10 cellular contexts compared by ENCODE assay signal in genomic region chr1:21775985-21776562, GRCh38. TPM values are rescaled to one million over a fixed set of nuclear protein-coding genes. Genes with fewer than 3 reads are reported as not detected.
DNase-seq lines count a peak whose midpoint lies in the region; ATAC-seq, FAIRE-seq and TF ChIP-seq lines count a peak whose summit lies in the region.
"Had no signal": no experiment of that assay in that cellular context is flagged by ENCODE, and none has a peak within 500 bp of the region (broad histone marks: within the 10 kb centered on the region; RNA-seq: fewer than 3 reads in every experiment).

No MANE protein-coding gene starts in this region.

- no peak for TF ChIP-seq POLR2A in GM12891 (IDR thresholded peaks at IDR 0.05; ENCODE audit: low read depth, low read length)

- DNase-seq in BJ (ENCODE audit: low read depth) (peak; percentile 59), H4 (ENCODE audit: low spot score) (peak; percentile 51), immature natural killer cell (no peak), GM12891 (ENCODE audit: insufficient read length, low spot score) (no peak), SIG-M5 (lab: John Stamatoyannopoulos, UW) (no peak), NCI-H1417 (lab: John Stamatoyannopoulos, UW) (no peak)
- DNase-seq: NCI-H1930 had no signal

- H3K36me3 Mint-ChIP-seq in activated T-helper 17 cell treated with anti-CD3 and anti-CD28 coated beads, Interleukin-2, amount 50 U/mL, for 72 hours (ENCODE audit: low read depth), result peaks cover 63% of the 10 kb centered on the region
- H3K36me3 Mint-ChIP-seq in immature natural killer cell, result no peaks in the 10 kb centered on the region

- H3K4me3 ChIP-seq in BJ (ENCODE audit: low read depth, low read length), result no peak overlapping the region
- H3K4me3 ChIP-seq: tibial nerve had no signal

- peaks cover 37% of the 10 kb centered on the region for H3K4me1 Mint-ChIP-seq in activated T-helper 17 cell treated with anti-CD3 and anti-CD28 coated beads, Interleukin-2, amount 50 U/mL, for 72 hours
- H3K4me1 Mint-ChIP-seq in immature natural killer cell, result peaks cover 48 to 68% of the 10 kb centered on the region in 2 donors

- no peaks in the 10 kb centered on the region for H3K36me3 ChIP-seq in BJ (ENCODE audit: control insufficient read depth, insufficient read depth, low read length)
- H3K36me3 ChIP-seq: tibial nerve had no signal

- TF ChIP-seq CTCF in BJ (IDR thresholded peaks at IDR 0.05; ENCODE audit: insufficient read depth, low read depth, low read length), result no peak

- CTCF ChIA-PET in BJ (lab: Yijun Ruan, JAX), result no interaction called here

- POLR2A ChIA-PET in BJ (lab: Charles Lee), result interaction anchor here (0.6 kb wide), 2 partner anchors 108 to 135 kb away, joined by 9 to 19 read pairs; no protein-coding TSS in a partner anchor

- peak overlapping the region; percentile 86 for H3K4me3 Mint-ChIP-seq in activated T-helper 17 cell treated with anti-CD3 and anti-CD28 coated beads, Interleukin-2, amount 50 U/mL, for 72 hours
- peak overlapping the region in 1 of 5 donors; percentile 40 for H3K4me3 Mint-ChIP-seq in immature natural killer cell

- H3K27me3 Mint-ChIP-seq in activated T-helper 17 cell treated with anti-CD3 and anti-CD28 coated beads, Interleukin-2, amount 50 U/mL, for 72 hours, result no peaks in the 10 kb centered on the region
- H3K27me3 Mint-ChIP-seq in immature natural killer cell (ENCODE audit: low read depth in 3 of 3), result peaks cover 0 to 2% (median 0%) of the 10 kb centered on the region in 3 donors

- peak overlapping the region; percentile 71 for H3K27ac Mint-ChIP-seq in activated T-helper 17 cell treated with anti-CD3 and anti-CD28 coated beads, Interleukin-2, amount 50 U/mL, for 72 hours
- peak overlapping the region in 5 of 6 donors; percentile 8 to 77 (median 52) for H3K27ac Mint-ChIP-seq in immature natural killer cell

- FAIRE-seq in GM12891 (lab: Jason Lieb, UNC), result no peak

- no peaks in the 10 kb centered on the region for H3K9me3 Mint-ChIP-seq in activated T-helper 17 cell treated with anti-CD3 and anti-CD28 coated beads, Interleukin-2, amount 50 U/mL, for 72 hours
- H3K9me3 Mint-ChIP-seq in immature natural killer cell, result no peaks in the 10 kb centered on the region

- H3K27me3 ChIP-seq in BJ (ENCODE audit: control insufficient read depth, insufficient read depth, low read length), result no peaks in the 10 kb centered on the region
- H3K27me3 ChIP-seq: tibial nerve had no signal

- peak; percentile 31 for ATAC-seq in activated T-helper 17 cell treated with anti-CD3 and anti-CD28 coated beads, Interleukin-2, amount 50 U/mL, for 72 hours (replicated peaks)
- ATAC-seq in GM18502 (IDR thresholded peaks at IDR 0.05; ENCODE audit: poor library complexity, unreplicated experiment), result no peak

TF ChIP-seq in GM12891, 5 proteins besides CTCF, POLR2A, EP300 and RAD21:
- TF ChIP-seq POU2F2 (IDR thresholded peaks at IDR 0.05; ENCODE audit: low read depth, low read length) (no peak), TAF1 (IDR thresholded peaks at IDR 0.05; ENCODE audit: low read depth, low read length) (no peak), PAX5 (IDR thresholded peaks at IDR 0.05; ENCODE audit: insufficient read depth, low read length, severe bottlenecking) (no peak), POLR2AphosphoS5 (IDR thresholded peaks at IDR 0.05; ENCODE audit: low read depth, low read length) (no peak), SPI1 (IDR thresholded peaks at IDR 0.05; ENCODE audit: low read depth, low read length) (no peak)

RNA-seq across cellular contexts. Expression of gene USP48, which starts 6.9 kb away (rescaled TPM):
- polyA plus RNA-seq in BJ (2011; rRNA removed), result 10.8 and 23.6 TPM in 2 replicates
- 8.5 and 16.4 TPM in 2 replicates for polyA minus RNA-seq in BJ (2011; rRNA and poly(A)+ RNA removed)
- 14.5 and 14.7 TPM in 2 replicates for total RNA-seq in H4 (2014; rRNA removed; shearing (Covaris generic))
- 100 to 1,000 TPM; 107 to 209 TPM for total RNA-seq in activated T-helper 17 cell treated with anti-CD3 and anti-CD28 coated beads, Interleukin-2, amount 50 U/mL, for 72 hours
- 10 to 100 TPM; 24.9 to 31.8 (median 26.3) TPM for polyA plus RNA-seq in immature natural killer cell
- polyA plus RNA-seq in GM12891 (2012; ENCODE audit: low read depth, missing spikeins), result 46.3 TPM

RNA-seq across cellular contexts. Expression of gene LDLRAD2, which starts 36.0 kb away (rescaled TPM):
- 0.02 TPM in 1 of 2 replicates, not detected in the other for polyA plus RNA-seq in BJ (2011; rRNA removed)
- not detected in 2 replicates for polyA minus RNA-seq in BJ (2011; rRNA and poly(A)+ RNA removed)
- not detected in 2 replicates for total RNA-seq in H4 (2014; rRNA removed; shearing (Covaris generic))
- not detected for total RNA-seq in activated T-helper 17 cell treated with anti-CD3 and anti-CD28 coated beads, Interleukin-2, amount 50 U/mL, for 72 hours
- under 1 TPM in 2 of 3 donors, not detected in 1; 0.12 to 0.29 TPM for polyA plus RNA-seq in immature natural killer cell
- 0.74 TPM for polyA plus RNA-seq in GM12891 (2012; ENCODE audit: low read depth, missing spikeins)

Comparison
In these comparisons a context has a peak if more than half of its experiments do, and no peak if none do; other contexts are left out.
1. DNase-seq: peak in BJ (single experiment) and H4 (single experiment); none in immature natural killer cell (0 of 3), GM12891 (single experiment), SIG-M5 (single experiment) and NCI-H1417 (0 of 3).